In genomic region chr2:106771811-106772210, GRCh38 we compare ENCODE assay signal across 34 cellular contexts.
"Had no signal": no experiment of that assay in that cellular context is flagged by ENCODE, and none has a peak within 500 bp of the region (broad histone marks: within the 10 kb centered on the region; RNA-seq: fewer than 3 reads in every experiment).

No MANE protein-coding gene starts in this region.

- H3K27me3 ChIP-seq: MG63 had no signal

- H3K4me2 ChIP-seq: KMS-11 had no signal

- H3K9ac ChIP-seq: KMS-11 had no signal

- DNase-seq: Karpas-422, Kasumi-1, KG1, MG63, MM.1S, MV-4-11, NCI-H1048, NCI-H1092, NCI-H1092 treated with DMSO at 0.1 percent for 48 hours, NCI-H1105, NCI-H1105 treated with DMSO at 0.1 percent for 48 hours, NCI-H1417, NCI-H1417 treated with DMSO at 0.1 percent for 48 hours, NCI-H1436, NCI-H1436 treated with DMSO at 0.1 percent for 48 hours, NCI-H146, NCI-H1694, NCI-H1694 treated with DMSO at 0.1 percent for 48 hours, NCI-H187, NCI-H187 treated with DMSO at 0.1 percent for 48 hours, NCI-H1930, NCI-H2029, NCI-H2029 treated with DMSO at 0.1 percent for 48 hours, NCI-H2081, NCI-H2081 treated with DMSO at 0.1 percent for 48 hours, NCI-H2107, NCI-H2171, NCI-H2171 treated with DMSO at 0.1 percent for 48 hours, NCI-H2227 treated with DMSO at 0.1 percent for 48 hours, NCI-H226, NCI-H345, NCI-H446, NCI-H446 treated with DMSO at 0.1 percent for 48 hours had no signal

- H3K9me3 ChIP-seq: MG63 had no signal

- H3K27ac ChIP-seq: KMS-11 had no signal

- H3K4me3 ChIP-seq: MG63 had no signal

- H3K36me3 ChIP-seq: MG63 had no signal
